In genomic region chr18:62998443-62998842, GRCh38 we compare ENCODE assay signal across 20 cellular contexts.
DNase-seq lines count a peak whose midpoint lies in the region; ATAC-seq and TF ChIP-seq lines count a peak whose summit lies in the region.
"Had no signal": no experiment of that assay in that cellular context is flagged by ENCODE, and none has a peak within 500 bp of the region (broad histone marks: within the 10 kb centered on the region; RNA-seq: fewer than 3 reads in every experiment).

No MANE protein-coding gene starts in this region.

- peak overlapping the region in 1 of 10 experiments; percentile 35; a peak in 1 of 20 replicates for H3K4me3 ChIP-seq in BLaER1 treated with 17β-estradiol and CSF1 and Interleukin-3, amounts not matched to agents 10 nM and 100 nM
- H3K4me3 ChIP-seq in spleen, result no peak overlapping the region
- H3K4me3 ChIP-seq: SJSA1 had no signal

- H3K9me3 Mint-ChIP-seq in memory B cell, result no peaks in the 10 kb centered on the region
- H3K9me3 Mint-ChIP-seq: HFFc6 had no signal

- TF ChIP-seq POLR2A in spleen (IDR thresholded peaks at IDR 0.05), result no peak

- peak overlapping the region; percentile 41 to 80 (median 71) for H3K4me2 ChIP-seq in BLaER1 treated with 17β-estradiol and CSF1 and Interleukin-3, amounts not matched to agents 10 nM and 100 nM
- H3K4me2 ChIP-seq: KMS-11 had no signal

- H3K9me3 ChIP-seq in BLaER1 treated with 17β-estradiol and CSF1 and Interleukin-3, amounts not matched to agents 10 nM and 100 nM (replicated peaks in 1 of 11), result peaks cover 0 to 24% (median 11%) of the 10 kb centered on the region in 11 experiments; a peak in 12 of 22 replicates
- H3K9me3 ChIP-seq in spleen, result no peaks in the 10 kb centered on the region
- H3K9me3 ChIP-seq: SJSA1 had no signal

- TF ChIP-seq CTCF in spleen (IDR thresholded peaks at IDR 0.05 in 8 of 11, conservative IDR thresholded peaks at IDR 0.05 in 3 of 11) (no peak), GM10266 (IDR thresholded peaks at IDR 0.05; ENCODE audit: control insufficient read depth, insufficient read depth, low read depth, missing control alignments) (no peak)

- H3K4me3 Mint-ChIP-seq in memory B cell, result no peak overlapping the region
- H3K4me3 Mint-ChIP-seq: CD14-positive monocyte, HFFc6 had no signal

- peaks cover 9% of the 10 kb centered on the region for H3K4me1 Mint-ChIP-seq in memory B cell
- H3K4me1 Mint-ChIP-seq: CD14-positive monocyte had no signal

- H3K27ac Mint-ChIP-seq in memory B cell, result no peak overlapping the region
- H3K27ac Mint-ChIP-seq: HFFc6 had no signal

- DNase-seq in memory B cell (ENCODE audit: low spot score in 2 of 2) (no peak), spleen (peak; percentile 47), SHP77 (lab: John Stamatoyannopoulos, UW) (no peak), GM10266 (ENCODE audit: extremely low spot score) (no peak), D341Med (ENCODE audit: low spot score) (no peak), Ammon's horn (ENCODE audit: low spot score) (no peak)
- DNase-seq: GDM1, H7, HFFc6, NCI-H1048, NCI-H1436 treated with DMSO at 0.1 percent for 48 hours, NCI-H2029 treated with DMSO at 0.1 percent for 48 hours, NCI-H2171 treated with DMSO at 0.1 percent for 48 hours, NCI-H446 treated with DMSO at 0.1 percent for 48 hours had no signal

- 52 to 69% (median 60%) methylated on average over 7 of the region's 7 CpGs for WGBS in spleen, 5 donors

- no peaks in the 10 kb centered on the region for H3K36me3 Mint-ChIP-seq in memory B cell
- H3K36me3 Mint-ChIP-seq: CD14-positive monocyte had no signal

- H4K20me1 ChIP-seq in BLaER1 treated with 17β-estradiol and CSF1 and Interleukin-3, amounts not matched to agents 10 nM and 100 nM, result no peaks in the 10 kb centered on the region

- peaks cover 14% of the 10 kb centered on the region for H3K27me3 Mint-ChIP-seq in memory B cell

- peak overlapping the region in 5 of 11 experiments; percentile 20 to 68 (median 52); a peak in 10 of 22 replicates for H3K27ac ChIP-seq in BLaER1 treated with 17β-estradiol and CSF1 and Interleukin-3, amounts not matched to agents 10 nM and 100 nM
- no peak overlapping the region for H3K27ac ChIP-seq in spleen
- H3K27ac ChIP-seq: KMS-11, SJSA1 had no signal

- H3K9ac ChIP-seq in BLaER1 treated with 17β-estradiol and CSF1 and Interleukin-3, amounts not matched to agents 10 nM and 100 nM, result peak overlapping the region in 3 of 11 experiments; percentile 0 to 43 (median 37); a peak in 4 of 22 replicates
- H3K9ac ChIP-seq: KMS-11 had no signal

- H3K27me3 ChIP-seq in BLaER1 treated with 17β-estradiol and CSF1 and Interleukin-3, amounts not matched to agents 10 nM and 100 nM, result no peaks in the 10 kb centered on the region
- peaks cover 0 to 9% (median 0%) of the 10 kb centered on the region in 7 donors for H3K27me3 ChIP-seq in spleen (replicated peaks in 1 of 7)
- H3K27me3 ChIP-seq: SJSA1 had no signal

- H3K36me3 ChIP-seq in BLaER1 treated with 17β-estradiol and CSF1 and Interleukin-3, amounts not matched to agents 10 nM and 100 nM, result no peaks in the 10 kb centered on the region
- no peaks in the 10 kb centered on the region for H3K36me3 ChIP-seq in spleen
- H3K36me3 ChIP-seq: SJSA1 had no signal

- ATAC-seq in GM18861 (IDR thresholded peaks at IDR 0.05; ENCODE audit: unreplicated experiment), result peak; percentile 52
- peak; percentile 27 for ATAC-seq in memory B cell (ENCODE audit: low read depth)
- ATAC-seq: Panc1 had no signal

- H3K4me1 ChIP-seq in BLaER1 treated with 17β-estradiol and CSF1 and Interleukin-3, amounts not matched to agents 10 nM and 100 nM, result peaks cover 10 to 44% (median 29%) of the 10 kb centered on the region in 10 experiments; a peak in 19 of 20 replicates
- H3K4me1 ChIP-seq in spleen, result no peaks in the 10 kb centered on the region
- H3K4me1 ChIP-seq: SJSA1 had no signal

- intact Hi-C loops in spleen (cut with DNase I; ENCODE audit: low total_unique reads), result no loop called here
